27 cellular contexts compared by ENCODE assay signal in the genomic region with DNA sequence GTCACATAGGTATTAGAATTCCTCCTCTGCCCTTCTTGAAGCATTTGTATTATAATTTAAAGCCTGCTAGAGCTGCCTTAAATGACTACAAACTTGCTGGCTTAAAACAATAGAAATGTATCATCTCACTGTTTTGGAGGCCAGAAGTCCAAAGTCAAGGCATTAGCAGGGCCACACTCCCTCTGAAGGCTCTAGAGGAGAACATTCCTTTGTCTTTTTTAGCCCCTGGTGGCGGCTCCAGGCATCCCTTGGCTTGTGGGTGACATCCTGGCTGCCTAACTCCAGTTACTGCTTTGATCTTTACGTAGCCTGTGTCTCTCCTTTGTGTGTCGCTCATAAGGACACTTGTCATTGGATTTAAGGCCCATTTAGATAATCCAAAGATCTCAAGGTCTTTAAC.
DNase-seq lines count a peak whose midpoint lies in the region; TF ChIP-seq lines count a peak whose summit lies in the region.
"Had no signal": no experiment of that assay in that cellular context is flagged by ENCODE, and none has a peak within 500 bp of the region (broad histone marks: within the 10 kb centered on the region; RNA-seq: fewer than 3 reads in every experiment).

No MANE protein-coding gene starts in this region.

- H3K9ac ChIP-seq in endodermal cell (ENCODE audit: extremely low read depth, low read length, poor library complexity, severe bottlenecking), result no peak overlapping the region

- no peak overlapping the region for H3K27ac ChIP-seq in endodermal cell (ENCODE audit: low read depth, low read length)
- H3K27ac ChIP-seq in ovary, result no peak overlapping the region
- H3K27ac ChIP-seq: heart left ventricle, skin epidermis, upper lobe of left lung had no signal

- H3K4me3 Mint-ChIP-seq in Calu3 (ENCODE audit: low read depth, unreplicated experiment) (no peak overlapping the region), endodermal cell (no peak overlapping the region), neural crest cell (no peak overlapping the region), immature natural killer cell (no peak overlapping the region)
- H3K4me3 Mint-ChIP-seq: activated B cell treated with CpG ODN at 0.5 μM for 24 hours; activated CD4-positive, alpha-beta memory T cell treated with anti-CD3 and anti-CD28 coated beads, Interleukin-2, amount 10 ng/mL, durations not matched to agents 7 days and 5 days; T-helper 1 cell treated with Interleukin-12 subunit alpha and Interleukin-12 subunit beta and Interleukin-4 antibody, amounts not matched to agents 30 μg/mL and 1 μg/mL, for 36 hours had no signal

- H3K36me3 ChIP-seq in endodermal cell (ENCODE audit: control insufficient read depth, insufficient read depth, low read length) (no peaks in the 10 kb centered on the region), ovary (no peaks in the 10 kb centered on the region)
- H3K36me3 ChIP-seq: heart left ventricle, upper lobe of left lung had no signal

- peaks cover 22% of the 10 kb centered on the region for H3K27me3 Mint-ChIP-seq in Calu3 (ENCODE audit: unreplicated experiment)
- H3K27me3 Mint-ChIP-seq in endodermal cell (ENCODE audit: insufficient read depth), result peaks cover 4% of the 10 kb centered on the region
- H3K27me3 Mint-ChIP-seq in neural crest cell (ENCODE audit: low read depth), result no peaks in the 10 kb centered on the region
- H3K27me3 Mint-ChIP-seq in immature natural killer cell (ENCODE audit: low read depth in 3 of 3), result peaks cover 0 to under 1% (median 0%) of the 10 kb centered on the region in 3 donors
- H3K27me3 Mint-ChIP-seq: activated B cell treated with CpG ODN at 0.5 μM for 24 hours; activated CD4-positive, alpha-beta memory T cell treated with anti-CD3 and anti-CD28 coated beads, Interleukin-2, amount 10 ng/mL, durations not matched to agents 7 days and 5 days had no signal

- no peaks in the 10 kb centered on the region for H3K4me1 Mint-ChIP-seq in Calu3 (ENCODE audit: low read depth, unreplicated experiment)
- H3K4me1 Mint-ChIP-seq in endodermal cell, result peaks cover 13% of the 10 kb centered on the region
- peaks cover 5% of the 10 kb centered on the region for H3K4me1 Mint-ChIP-seq in neural crest cell
- H3K4me1 Mint-ChIP-seq in immature natural killer cell, result no peaks in the 10 kb centered on the region
- H3K4me1 Mint-ChIP-seq: activated B cell treated with CpG ODN at 0.5 μM for 24 hours; activated CD4-positive, alpha-beta memory T cell treated with anti-CD3 and anti-CD28 coated beads, Interleukin-2, amount 10 ng/mL, durations not matched to agents 7 days and 5 days had no signal

- TF ChIP-seq CTCF in Calu3 (IDR thresholded peaks at IDR 0.05; ENCODE audit: unreplicated experiment) (no peak), endodermal cell (conservative IDR thresholded peaks at IDR 0.05) (peak; percentile 85), neural crest cell (conservative IDR thresholded peaks at IDR 0.05) (peak; percentile 43), ovary (IDR thresholded peaks at IDR 0.05) (no peak)

- H3K9me3 Mint-ChIP-seq in Calu3 (ENCODE audit: low read depth, unreplicated experiment) (peaks cover 2% of the 10 kb centered on the region), endodermal cell (peaks cover 8% of the 10 kb centered on the region), neural crest cell (peaks cover 5% of the 10 kb centered on the region), immature natural killer cell (peaks cover 0 to 12% (median 2%) of the 10 kb centered on the region in 6 donors)

- 83 to 92% methylated on average over 3 of the region's 3 CpGs for WGBS in endodermal cell (ENCODE audit: insufficient coverage in 1 of 2, insufficient read length in 1 of 2), 2 experiments
- WGBS in ovary, 3 donors, result 86 to 91% (median 89%) methylated on average over 3 of the region's 3 CpGs

- H3K27ac Mint-ChIP-seq in Calu3 (ENCODE audit: unreplicated experiment) (no peak overlapping the region), endodermal cell (no peak overlapping the region), neural crest cell (ENCODE audit: unreplicated experiment) (no peak overlapping the region), immature natural killer cell (no peak overlapping the region)
- H3K27ac Mint-ChIP-seq: activated B cell treated with CpG ODN at 0.5 μM for 24 hours; activated CD4-positive, alpha-beta memory T cell treated with anti-CD3 and anti-CD28 coated beads, Interleukin-2, amount 10 ng/mL, durations not matched to agents 7 days and 5 days; T-helper 1 cell treated with Interleukin-12 subunit alpha and Interleukin-12 subunit beta and Interleukin-4 antibody, amounts not matched to agents 30 μg/mL and 1 μg/mL, for 36 hours had no signal

- H3K36me3 Mint-ChIP-seq in Calu3 (ENCODE audit: insufficient read depth, unreplicated experiment) (no peaks in the 10 kb centered on the region), endodermal cell (ENCODE audit: low read depth) (no peaks in the 10 kb centered on the region), neural crest cell (ENCODE audit: low read depth) (peaks cover 3% of the 10 kb centered on the region), immature natural killer cell (no peaks in the 10 kb centered on the region)

- H3K4me1 ChIP-seq in endodermal cell (ENCODE audit: control insufficient read depth, insufficient read depth, low read length) (no peaks in the 10 kb centered on the region), ovary (ENCODE audit: insufficient read depth) (no peaks in the 10 kb centered on the region)
- H3K4me1 ChIP-seq: heart left ventricle, upper lobe of left lung had no signal

- H3K9me3 ChIP-seq in endodermal cell (ENCODE audit: control insufficient read depth, low read length), result no peaks in the 10 kb centered on the region
- no peaks in the 10 kb centered on the region for H3K9me3 ChIP-seq in ovary
- H3K9me3 ChIP-seq: heart left ventricle, upper lobe of left lung had no signal

- no peak for TF ChIP-seq POLR2A in ovary (IDR thresholded peaks at IDR 0.05)

- intact Hi-C loops in Calu3 (cut with micrococcal nuclease; ENCODE audit: unreplicated experiment) (no loop called here), ovary (cut with DNase I) (no loop called here)

- CTCF ChIA-PET in Calu3 (lab: Charles Lee), result no interaction called here

- no peaks in the 10 kb centered on the region for H3K27me3 ChIP-seq in endodermal cell (ENCODE audit: control insufficient read depth, insufficient read depth, low read length, poor library complexity, severe bottlenecking)
- H3K27me3 ChIP-seq in ovary, result no peaks in the 10 kb centered on the region
- H3K27me3 ChIP-seq: heart left ventricle, upper lobe of left lung had no signal

- no TSS peak for BruUV-seq in Calu3 (replicated peaks; lab: Mats Ljungman, UMichigan)

- H3K4me3 ChIP-seq in endodermal cell (ENCODE audit: low read length) (no peak overlapping the region), ovary (no peak overlapping the region)
- H3K4me3 ChIP-seq: heart left ventricle, lung, skin epidermis, upper lobe of left lung had no signal

- no peak for TF ChIP-seq EP300 in ovary (IDR thresholded peaks at IDR 0.05)

- DNase-seq in Calu3, result peak; percentile 14
- DNase-seq in HT-29 (ENCODE audit: low spot score), result peak; percentile 5
- DNase-seq in endodermal cell, result peak; percentile 83
- no peak for DNase-seq in neural crest cell (ENCODE audit: low read depth, low spot score)
- DNase-seq in NCI-H2171 treated with DMSO at 0.1 percent for 48 hours (lab: John Stamatoyannopoulos, UW), result no peak
- no peak for DNase-seq in ovary
- no peak for DNase-seq in immature natural killer cell
- DNase-seq: activated B cell treated with CpG ODN at 0.5 μM for 24 hours; activated CD4-positive, alpha-beta memory T cell treated with anti-CD3 and anti-CD28 coated beads, Interleukin-2, amount 10 ng/mL, durations not matched to agents 7 days and 5 days; activated naive CD4-positive, alpha-beta T cell treated with Interleukin-2 at 50 U/mL for 16 hours; activated T-cell treated with anti-CD3 and anti-CD28 coated beads, Interleukin-2, amount 50 U/mL, for 1 hour; amygdala; cerebellar nuclear complex; DMS79 treated with DMSO at 0.1 percent for 48 hours; effector memory CD4-positive, alpha-beta T cell; heart left ventricle; Karpas-422; NCI-H1105; NCI-H2107; NCI-H69; OCI-M1; SHP77 treated with DMSO at 0.1 percent for 48 hours; stimulated activated CD4-positive, alpha-beta T cell treated with anti-CD3 and anti-CD28 coated beads, Interleukin-4, amount 100 ng/mL, for 24 hours; upper lobe of left lung had no signal

Comparison
In these comparisons a context has a peak if more than half of its experiments do, and no peak if none do; other contexts are left out.
1. DNase-seq: peak in Calu3 (single experiment), HT-29 (single experiment) and endodermal cell (single experiment); none in neural crest cell (single experiment), NCI-H2171 treated with DMSO at 0.1 percent for 48 hours (single experiment), ovary (0 of 5) and immature natural killer cell (0 of 3).
2. CTCF ChIP-seq: peak in endodermal cell (single experiment) and neural crest cell (single experiment); none in Calu3 (single experiment) and ovary (0 of 3).